8 cellular contexts compared by ENCODE assay signal in genomic region chr1:55213885-55214213, GRCh38. TPM values are rescaled to one million over a fixed set of nuclear protein-coding genes. Genes with fewer than 3 reads are reported as not detected.
DNase-seq lines count a peak whose midpoint lies in the region; ATAC-seq lines count a peak whose summit lies in the region.

No MANE protein-coding gene starts in this region.

- H3K9me3 Mint-ChIP-seq in activated T-cell treated with anti-CD3 and anti-CD28 coated beads, Interleukin-2, amount 50 U/mL, for 4 hours: no peaks in the 10 kb centered on the region

- peak overlapping the region; percentile 99 for H3K27ac ChIP-seq in right cardiac atrium (ENCODE audit: low read length)

- ATAC-seq in activated T-cell treated with anti-CD3 and anti-CD28 coated beads, Interleukin-2, amount 50 U/mL, for 4 hours: no peak
- ATAC-seq in right cardiac atrium (no peak), GM21528 (IDR thresholded peaks at IDR 0.05; ENCODE audit: low FRiP score, unreplicated experiment) (no peak)

- H3K4me3 ChIP-seq in right cardiac atrium (ENCODE audit: low read length): peak overlapping the region; percentile 96

- H3K36me3 Mint-ChIP-seq in activated T-cell treated with anti-CD3 and anti-CD28 coated beads, Interleukin-2, amount 50 U/mL, for 4 hours (ENCODE audit: insufficient read depth): peaks cover 3% of the 10 kb centered on the region

- H3K4me1 ChIP-seq in right cardiac atrium (ENCODE audit: control insufficient read depth, insufficient read depth, low read length): peaks cover 5% of the 10 kb centered on the region

- DNase-seq in DMS 273 (lab: John Stamatoyannopoulos, UW; ENCODE audit: unreplicated experiment) (peak; percentile 46), DMS 273 treated with DMSO at 0.1 percent for 48 hours (lab: John Stamatoyannopoulos, UW) (no peak), right cardiac atrium (no peak), NCI-H2171 (lab: John Stamatoyannopoulos, UW) (no peak), RKO (ENCODE audit: low spot score) (no peak)
- peak; percentile 10 for DNase-seq in activated T-cell treated with anti-CD3 and anti-CD28 coated beads, Interleukin-2, amount 50 U/mL, for 4 hours
- DNase-seq in stimulated activated CD8-positive, alpha-beta memory T cell treated with anti-CD3 and anti-CD28 coated beads, Interleukin-15, amount 100 ng/mL, for 24 hours (ENCODE audit: low read depth): peak; percentile 6

- no peaks in the 10 kb centered on the region for H3K9me3 ChIP-seq in right cardiac atrium (ENCODE audit: control insufficient read depth, low read length)

- H3K4me3 Mint-ChIP-seq in activated T-cell treated with anti-CD3 and anti-CD28 coated beads, Interleukin-2, amount 50 U/mL, for 4 hours: peak overlapping the region; percentile 96

- intact Hi-C loops in right cardiac atrium (cut with DNase I): loop anchor here in 1 of 4 donors (10.0 kb wide), 1 partner anchor 69 kb away; no protein-coding TSS in a partner anchor

- 26% methylated on average over 8 of the region's 8 CpGs for WGBS in right cardiac atrium

- no peaks in the 10 kb centered on the region for H3K27me3 Mint-ChIP-seq in activated T-cell treated with anti-CD3 and anti-CD28 coated beads, Interleukin-2, amount 50 U/mL, for 4 hours (ENCODE audit: low read depth)

- H3K4me1 Mint-ChIP-seq in activated T-cell treated with anti-CD3 and anti-CD28 coated beads, Interleukin-2, amount 50 U/mL, for 4 hours (ENCODE audit: low read depth): peaks cover 77% of the 10 kb centered on the region

- H3K27me3 ChIP-seq in right cardiac atrium (ENCODE audit: control insufficient read depth, insufficient read depth): no peaks in the 10 kb centered on the region

RNA-seq across cellular contexts. Expression of gene USP24, which starts 1.3 kb away (rescaled TPM):
- total RNA-seq in activated T-cell treated with anti-CD3 and anti-CD28 coated beads, Interleukin-2, amount 50 U/mL, for 4 hours: 10 to 100 TPM; 42.1 to 44.0 (median 43.9) TPM
- 10 to 100 TPM; 32.6 to 35.7 (median 34.7) TPM for total RNA-seq in right cardiac atrium
- polyA plus RNA-seq in right cardiac atrium: 11.4 TPM

Comparison
In these comparisons a context has a peak if more than half of its experiments do, and no peak if none do; other contexts are left out.
1. DNase-seq: peak in DMS 273 (single experiment), activated T-cell treated with anti-CD3 and anti-CD28 coated beads, Interleukin-2, amount 50 U/mL, for 4 hours (single experiment) and stimulated activated CD8-positive, alpha-beta memory T cell treated with anti-CD3 and anti-CD28 coated beads, Interleukin-15, amount 100 ng/mL, for 24 hours (single experiment); none in DMS 273 treated with DMSO at 0.1 percent for 48 hours (single experiment), right cardiac atrium (0 of 3), NCI-H2171 (single experiment) and RKO (single experiment).